ENCODE assay signal across 1 cellular context in genomic region chr13:79480954-79481684, GRCh38.
A peak's percentile ranks its signal among the peaks of the same experiment; 100 is the strongest.
TF ChIP-seq lines count a peak whose summit lies in the region.

Gene NDFIP2 (plus strand): TSS chr13:79481155. CDS start chr13:79481204, 49 bp downstream.

TF ChIP-seq in GM12878, 131 proteins besides CTCF, POLR2A, EP300 and RAD21 (continued from another document):
- TF ChIP-seq MLLT1 (IDR thresholded peaks at IDR 0.05) (no peak), CBFB (IDR thresholded peaks at IDR 0.05; ENCODE audit: low read depth) (peak; percentile 73; the same call in 1 of the 2 replicates), POLR2AphosphoS5 (IDR thresholded peaks at IDR 0.05; ENCODE audit: low read length) (peak; percentile 71; the same call in 1 of the 2 replicates), IRF3 (IDR thresholded peaks at IDR 0.05) (no peak), STAT1 (conservative IDR thresholded peaks at IDR 0.05) (0 out of 2 replicates have a peak, but pooled peaks have one; percentile 24), TBL1XR1 (IDR thresholded peaks at IDR 0.05; ENCODE audit: low read depth, low read length) (no peak), MAX (IDR thresholded peaks at IDR 0.05; ENCODE audit: low read depth, low read length) (peak; percentile 52), CBX5 (IDR thresholded peaks at IDR 0.05; ENCODE audit: low read depth) (peak; percentile 78; the same call in 1 of the 2 replicates), ZZZ3 (IDR thresholded peaks at IDR 0.05; ENCODE audit: control insufficient read depth, insufficient read length, low read depth) (no peak), FOXK2 (IDR thresholded peaks at IDR 0.05) (no peak), NFYA (IDR thresholded peaks at IDR 0.05; ENCODE audit: borderline replicate concordance, low read depth, low read length) (no peak), RAD51 (IDR thresholded peaks at IDR 0.05) (no peak), PAX5 (IDR thresholded peaks at IDR 0.05; ENCODE audit: borderline replicate concordance, low read depth, low read length) (no peak)
